11 cellular contexts compared by ENCODE assay signal in the genomic region with DNA sequence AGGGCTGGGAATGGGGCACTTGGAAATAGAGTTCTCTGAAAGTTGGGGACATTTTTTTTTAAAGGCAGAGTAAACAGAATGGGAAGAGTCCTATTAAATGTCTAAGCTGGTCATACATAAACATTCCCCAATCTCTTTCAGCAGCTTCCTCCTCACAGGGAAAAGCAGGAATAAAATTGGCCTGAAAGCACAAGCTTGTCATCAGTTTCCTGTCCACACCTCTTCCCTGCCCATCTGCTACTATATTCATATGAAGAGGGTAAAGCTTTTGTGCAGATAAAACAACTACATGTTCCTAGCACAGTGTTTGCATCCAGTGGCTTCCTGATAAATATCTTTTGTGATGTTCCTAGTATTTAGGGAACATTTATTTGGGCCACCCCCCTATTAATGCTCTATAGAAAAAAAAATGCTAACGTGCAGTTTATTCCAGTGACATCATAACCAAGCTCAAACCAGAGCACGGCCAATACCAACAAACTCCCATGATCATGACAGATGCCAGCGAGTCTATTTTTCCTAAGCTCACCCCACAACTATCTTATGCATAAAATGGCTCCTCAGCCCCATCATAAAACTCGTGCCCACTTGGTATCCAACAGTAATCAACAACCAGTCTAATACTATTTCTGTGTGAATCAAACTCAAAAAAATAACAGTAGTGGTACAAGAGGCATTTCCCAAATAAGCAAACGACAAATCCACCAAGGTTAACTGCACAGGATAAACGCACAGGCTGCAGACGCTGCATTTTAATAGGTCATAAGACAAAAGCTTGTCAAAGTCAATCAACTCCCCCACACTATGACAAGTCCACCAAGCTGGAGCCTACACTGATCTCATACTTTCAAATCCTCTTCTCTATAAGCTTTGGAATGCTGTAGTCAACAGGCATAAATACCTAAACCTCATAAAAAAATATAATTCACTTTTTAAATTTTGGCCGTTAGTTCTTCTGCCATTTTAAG.
A peak's percentile ranks its signal among the peaks of the same experiment; 100 is the strongest.
DNase-seq lines count a peak whose midpoint lies in the region; ATAC-seq and TF ChIP-seq lines count a peak whose summit lies in the region.
"Had no signal": no experiment of that assay in that cellular context is flagged by ENCODE, and none has a peak within 500 bp of the region (broad histone marks: within the 10 kb centered on the region; RNA-seq: fewer than 3 reads in every experiment).

No MANE protein-coding gene starts in this region.

- no peak overlapping the region for H3K4me3 Mint-ChIP-seq in dendritic cell treated with granulocyte-macrophage colony-stimulating factor and Interleukin-4, amounts not matched to agents 40 ng/mL and 50 ng/mL, for 4 days
- H3K4me3 Mint-ChIP-seq: immature natural killer cell had no signal

- TF ChIP-seq CTCF in left lung (IDR thresholded peaks at IDR 0.05) = no peak

- DNase-seq in left lung (no peak), SJCRH30 (no peak), NCI-H748 (lab: John Stamatoyannopoulos, UW; ENCODE audit: unreplicated experiment) (no peak)
- no peak for DNase-seq in activated T-cell treated with anti-CD3 and anti-CD28 coated beads, Interleukin-2, amount 50 U/mL, for 1 hour
- DNase-seq: immature natural killer cell, NCI-H2081 treated with DMSO at 0.1 percent for 48 hours, occipital lobe had no signal

- H3K36me3 Mint-ChIP-seq in dendritic cell treated with granulocyte-macrophage colony-stimulating factor and Interleukin-4, amounts not matched to agents 40 ng/mL and 50 ng/mL, for 4 days (ENCODE audit: low read depth) = no peaks in the 10 kb centered on the region
- H3K36me3 Mint-ChIP-seq: immature natural killer cell had no signal

- peak overlapping the region; percentile 9 for H3K27ac ChIP-seq in HUES48 (ENCODE audit: low read depth, low read length)
- peak overlapping the region; percentile 30 to 48 for H3K27ac ChIP-seq in left lung
- H3K27ac ChIP-seq in temporal lobe (ENCODE audit: low read depth, low read length) = peak overlapping the region; percentile 23
- no peak overlapping the region for H3K27ac ChIP-seq in SJCRH30

- ATAC-seq in left lung = no peak
- no peak for ATAC-seq in GM18519 (IDR thresholded peaks at IDR 0.05; ENCODE audit: low FRiP score, unreplicated experiment)

- peak overlapping the region; percentile 68 for H3K27ac Mint-ChIP-seq in dendritic cell treated with granulocyte-macrophage colony-stimulating factor and Interleukin-4, amounts not matched to agents 40 ng/mL and 50 ng/mL, for 4 days
- H3K27ac Mint-ChIP-seq: immature natural killer cell had no signal

- H3K27me3 Mint-ChIP-seq in dendritic cell treated with granulocyte-macrophage colony-stimulating factor and Interleukin-4, amounts not matched to agents 40 ng/mL and 50 ng/mL, for 4 days = no peaks in the 10 kb centered on the region

- H3K4me3 ChIP-seq in HUES48 (ENCODE audit: low read depth, low read length) (no peak overlapping the region), left lung (no peak overlapping the region), SJCRH30 (no peak overlapping the region)

- intact Hi-C loops in dendritic cell treated with granulocyte-macrophage colony-stimulating factor and Interleukin-4, amounts not matched to agents 40 ng/mL and 50 ng/mL, for 4 days (cut with micrococcal nuclease) = no loop called here
- intact Hi-C loops in left lung (cut with DNase I) = no loop called here

- H3K4me1 ChIP-seq in HUES48 (ENCODE audit: control insufficient read depth, insufficient read depth, low read length) (peaks cover 34% of the 10 kb centered on the region), left lung (peaks cover 8 to 22% of the 10 kb centered on the region in 2 donors), SJCRH30 (no peaks in the 10 kb centered on the region; the same call in none of the 2 replicates)

- H3K9me3 Mint-ChIP-seq in dendritic cell treated with granulocyte-macrophage colony-stimulating factor and Interleukin-4, amounts not matched to agents 40 ng/mL and 50 ng/mL, for 4 days = no peaks in the 10 kb centered on the region
- H3K9me3 Mint-ChIP-seq: immature natural killer cell had no signal

- H3K27me3 ChIP-seq in HUES48 (ENCODE audit: control insufficient read depth, insufficient read depth, low read length) = no peaks in the 10 kb centered on the region
- H3K27me3 ChIP-seq in left lung = no peaks in the 10 kb centered on the region
- no peaks in the 10 kb centered on the region for H3K27me3 ChIP-seq in SJCRH30

- H3K9me3 ChIP-seq in HUES48 (ENCODE audit: control insufficient read depth, insufficient read depth, low read length) (no peaks in the 10 kb centered on the region), left lung (no peaks in the 10 kb centered on the region), SJCRH30 (replicated peaks) (no peaks in the 10 kb centered on the region)

- no peak overlapping the region for H3K9ac ChIP-seq in HUES48 (ENCODE audit: low read depth, low read length)

- H3K4me1 Mint-ChIP-seq in dendritic cell treated with granulocyte-macrophage colony-stimulating factor and Interleukin-4, amounts not matched to agents 40 ng/mL and 50 ng/mL, for 4 days (ENCODE audit: low read depth) = peaks cover 20% of the 10 kb centered on the region
- H3K4me1 Mint-ChIP-seq: immature natural killer cell had no signal

- H3K36me3 ChIP-seq in HUES48 (ENCODE audit: control insufficient read depth, insufficient read depth, low read length) = no peaks in the 10 kb centered on the region
- no peaks in the 10 kb centered on the region for H3K36me3 ChIP-seq in left lung
- H3K36me3 ChIP-seq in SJCRH30 = peaks cover 3% of the 10 kb centered on the region; the same call in 1 of the 2 replicates
